Comparison of ENCODE assay signal across 10 cellular contexts in the genomic region with DNA sequence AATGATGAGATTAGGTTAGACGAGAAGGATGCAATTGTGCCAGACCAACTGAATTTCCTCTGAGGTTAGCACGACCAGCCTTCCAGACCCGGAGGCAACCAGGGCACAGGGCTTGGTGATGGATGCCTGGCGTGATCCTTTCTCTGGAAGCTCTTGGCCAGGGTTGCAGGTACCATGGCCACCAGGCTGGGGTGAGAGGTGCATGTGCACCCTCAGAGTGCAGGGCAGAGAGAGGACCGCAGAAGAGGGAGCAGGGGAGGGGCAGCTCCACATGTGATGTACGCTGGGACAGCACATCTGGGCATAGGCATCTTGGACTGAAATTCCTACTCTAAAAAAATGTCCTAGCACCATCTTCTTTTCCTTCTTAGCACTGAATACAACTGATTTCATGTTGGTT. TPM values are rescaled to one million over a fixed set of nuclear protein-coding genes. Genes with fewer than 3 reads are reported as not detected.
"Had no signal": no experiment of that assay in that cellular context is flagged by ENCODE, and none has a peak within 500 bp of the region (broad histone marks: within the 10 kb centered on the region; RNA-seq: fewer than 3 reads in every experiment).

No MANE protein-coding gene starts in this region.

- DNase-seq: GM23248, GOT3, H7, HFFc6, IMR-90 had no signal

- H3K27ac ChIP-seq: GM23248 had no signal

- H3K4me1 ChIP-seq: HAP-1 had no signal

- H3K27ac Mint-ChIP-seq: HFFc6 had no signal

- ATAC-seq: HCT116, K562 had no signal

- H3K9ac ChIP-seq: GM23248 had no signal

- H3K36me3 ChIP-seq: HAP-1 had no signal

- H2AFZ ChIP-seq: GM23248 had no signal

- H3K9me3 ChIP-seq: HAP-1 had no signal

- H3K4me3 ChIP-seq: GM23248, HAP-1, K562 had no signal

- H3K9me3 Mint-ChIP-seq: HFFc6 had no signal

- H3K4me3 Mint-ChIP-seq: HFFc6 had no signal

RNA-seq across cellular contexts. Expression of a gene that starts 10.9 kb away (rescaled TPM):
- total RNA-seq: GM23248, H4, HFFc6, HT-29, IMR-90, K562 had no signal
- polyA plus RNA-seq: GM23248, IMR-90, K562 had no signal

RNA-seq across cellular contexts. Expression of a gene that starts 34.9 kb away (rescaled TPM):
- total RNA-seq: H4, HFFc6, HT-29 had no signal
- polyA plus RNA-seq: GM23248, K562 had no signal
